ENCODE assay signal across 8 cellular contexts in genomic region chr12:42325326-42325775, GRCh38. TPM values are rescaled to one million over a fixed set of nuclear protein-coding genes. Genes with fewer than 3 reads are reported as not detected.
A peak's percentile ranks its signal among the peaks of the same experiment; 100 is the strongest.
DNase-seq lines count a peak whose midpoint lies in the region; ATAC-seq and TF ChIP-seq lines count a peak whose summit lies in the region.

No MANE protein-coding gene starts in this region.

- DNase-seq in T-cell (no peak), fibroblast of pulmonary artery (ENCODE audit: low read depth) (no peak), NCI-H1105 (lab: John Stamatoyannopoulos, UW) (no peak), SIG-M5 (lab: John Stamatoyannopoulos, UW) (no peak), SIG-M5 treated with dmso at 0.1 percent for 504 hours (lab: John Stamatoyannopoulos, UW; ENCODE audit: unreplicated experiment) (no peak)

- H3K36me3 Mint-ChIP-seq in T-cell = peaks cover 23% of the 10 kb centered on the region

- POLR2A ChIA-PET in T-cell (lab: Charles Lee) = interaction anchor here in 1 of 2 donors (1.4 kb wide), 1 partner anchor 90 kb away, joined by 4 read pairs; no protein-coding TSS in a partner anchor

- H3K27me3 Mint-ChIP-seq in T-cell = no peaks in the 10 kb centered on the region

- peak overlapping the region; percentile 94 to 100 (median 98) for H3K4me3 Mint-ChIP-seq in T-cell

- H3K9ac ChIP-seq in rectal smooth muscle tissue (ENCODE audit: low read length) = peak overlapping the region; percentile 85

- H3K27me3 ChIP-seq in rectal smooth muscle tissue (ENCODE audit: control insufficient read depth, insufficient read depth, low read length) = no peaks in the 10 kb centered on the region

- H3K27ac ChIP-seq in rectal smooth muscle tissue (ENCODE audit: low read depth, low read length) = peak overlapping the region; percentile 88

- no peak for TF ChIP-seq CTCF in fibroblast of pulmonary artery (IDR thresholded peaks at IDR 0.05; ENCODE audit: low read length, missing control alignments)

- H3K27ac Mint-ChIP-seq in T-cell = peak overlapping the region; percentile 94 to 96

- ATAC-seq in T-cell (replicated peaks in 1 of 4) (no peak), HG03095 (IDR thresholded peaks at IDR 0.05; ENCODE audit: unreplicated experiment) (no peak)

- CTCF ChIA-PET in T-cell (lab: Charles Lee) = no interaction called here

- peaks cover 44 to 47% (median 46%) of the 10 kb centered on the region in 3 donors for H3K4me1 Mint-ChIP-seq in T-cell

- H3K36me3 ChIP-seq in rectal smooth muscle tissue (ENCODE audit: control insufficient read depth, insufficient read depth, low read length) = no peaks in the 10 kb centered on the region

- H3K4me1 ChIP-seq in rectal smooth muscle tissue (ENCODE audit: control insufficient read depth, insufficient read depth, low read length) = peaks cover 8% of the 10 kb centered on the region

- peak overlapping the region; percentile 99 for H3K4me3 ChIP-seq in GM08714 (ENCODE audit: low read length)
- H3K4me3 ChIP-seq in fibroblast of pulmonary artery (replicated peaks; ENCODE audit: low read depth, low read length) = peak overlapping the region; percentile 82
- peak overlapping the region; percentile 82 for H3K4me3 ChIP-seq in rectal smooth muscle tissue (ENCODE audit: low read length)

- H3K9me3 Mint-ChIP-seq in T-cell = no peaks in the 10 kb centered on the region

RNA-seq across cellular contexts. Expression of gene ZCRB1, which starts 0.5 kb away (rescaled TPM):
- total RNA-seq in T-cell = 10 to 100 TPM; 24.5 to 36.0 (median 29.4) TPM

RNA-seq across cellular contexts. Expression of gene PPHLN1, which starts 0.6 kb away (rescaled TPM):
- 10 to 100 TPM; 70.8 to 98.9 (median 80.8) TPM for total RNA-seq in T-cell
